ENCODE assay signal across 11 cellular contexts in the genomic region with DNA sequence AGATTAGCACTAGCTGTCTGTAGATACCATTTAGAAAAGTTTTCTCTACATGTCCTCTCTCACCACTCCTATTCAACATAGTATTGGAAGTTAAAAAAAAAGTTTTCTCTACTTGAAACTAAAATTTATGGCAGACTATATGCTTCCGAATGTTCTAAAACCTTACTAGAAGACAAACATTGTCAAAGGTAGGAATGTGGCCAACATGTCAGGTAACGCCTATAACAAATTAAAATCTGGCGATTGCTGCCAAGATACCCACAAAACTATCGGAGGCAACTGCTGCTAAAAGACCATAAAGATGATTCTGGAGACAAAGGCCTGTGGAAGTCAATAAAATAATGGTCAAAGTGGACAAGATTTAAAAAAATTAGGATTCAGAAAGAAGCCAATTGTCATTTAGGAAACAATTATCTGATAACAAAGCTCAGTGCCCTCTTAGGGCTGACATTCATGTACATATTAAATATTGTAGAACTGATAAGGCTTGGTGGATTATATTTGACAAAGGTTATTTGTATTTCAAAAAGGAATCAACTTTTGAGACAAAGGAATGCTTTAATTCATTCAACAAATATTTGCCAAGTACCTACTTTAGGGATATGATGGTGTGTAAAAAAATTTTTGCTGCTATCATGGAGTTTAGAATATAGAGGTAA. TPM values are rescaled to one million over a fixed set of nuclear protein-coding genes. Genes with fewer than 3 reads are reported as not detected.
"Had no signal": no experiment of that assay in that cellular context is flagged by ENCODE, and none has a peak within 500 bp of the region (broad histone marks: within the 10 kb centered on the region; RNA-seq: fewer than 3 reads in every experiment).

No MANE protein-coding gene starts in this region.

- DNase-seq: GM23248, GOT3, H7, H9, HCEC 1CT, HFFc6 had no signal

- H3K9me3 ChIP-seq: HAP-1 had no signal

- H3K4me1 Mint-ChIP-seq: GM23338, H9 had no signal

- H3K36me3 ChIP-seq: HAP-1 had no signal

- H3K9me3 Mint-ChIP-seq: HFFc6 had no signal

- H3K4me1 ChIP-seq: HAP-1 had no signal

- H3K4me3 ChIP-seq: GM23248, GM23338, HAP-1 had no signal

- H3K4me3 Mint-ChIP-seq: GM23338, H9, HFFc6 had no signal

- ATAC-seq: GM23338, HCT116 had no signal

- H3K27ac Mint-ChIP-seq: GM23338, H9, HFFc6 had no signal

RNA-seq across cellular contexts. Expression of a gene that starts 52.7 kb away (rescaled TPM):
- total RNA-seq: H7 had no signal

RNA-seq across cellular contexts. Expression of a gene that starts 53.1 kb away (rescaled TPM):
- total RNA-seq: H1, H4, H7, H9 had no signal
